24 cellular contexts compared by ENCODE assay signal in genomic region chr2:158580760-158581159, GRCh38.
DNase-seq lines count a peak whose midpoint lies in the region; ATAC-seq, FAIRE-seq and TF ChIP-seq lines count a peak whose summit lies in the region.
"Had no signal": no experiment of that assay in that cellular context is flagged by ENCODE, and none has a peak within 500 bp of the region (broad histone marks: within the 10 kb centered on the region; RNA-seq: fewer than 3 reads in every experiment).

No MANE protein-coding gene starts in this region.

- TF ChIP-seq CTCF in keratinocyte (optimal IDR thresholded peaks at IDR 0.05 in 1 of 3, IDR thresholded peaks at IDR 0.05 in 1 of 3, conservative IDR thresholded peaks at IDR 0.05 in 1 of 3; ENCODE audit: extremely low read depth in 1 of 3, insufficient read depth in 2 of 3, low read length in 3 of 3), result no peak
- TF ChIP-seq CTCF in heart left ventricle (IDR thresholded peaks at IDR 0.05), result no peak

- H3K4me1 ChIP-seq in keratinocyte (ENCODE audit: control insufficient read depth, extremely low read depth, insufficient read depth, low read length) (no peaks in the 10 kb centered on the region), heart left ventricle (no peaks in the 10 kb centered on the region)
- H3K4me1 ChIP-seq: left ventricle myocardium inferior, parathyroid adenoma, sigmoid colon, uterus had no signal

- WGBS in heart left ventricle, 4 donors, result 88 to 100% (median 92%) methylated on average over 2 of the region's 2 CpGs

- no peaks in the 10 kb centered on the region for H3K9me1 ChIP-seq in keratinocyte (ENCODE audit: control insufficient read depth, extremely low read depth, insufficient read depth, low read length)

- H3K36me3 ChIP-seq in keratinocyte (ENCODE audit: control insufficient read depth in 2 of 2, extremely low read depth in 1 of 2, insufficient read depth in 2 of 2, low read length in 2 of 2) (peaks cover 0 to 2% of the 10 kb centered on the region in 2 experiments), heart left ventricle (peaks cover 0 to 19% (median 4%) of the 10 kb centered on the region in 9 donors)
- H3K36me3 ChIP-seq: MG63, sigmoid colon, uterus had no signal

- H3K4me3 ChIP-seq in keratinocyte (ENCODE audit: control insufficient read depth in 2 of 3, extremely low read depth in 1 of 3, insufficient read depth in 2 of 3, low read depth in 1 of 3, low read length in 3 of 3) (no peak overlapping the region), heart left ventricle (no peak overlapping the region)
- H3K4me3 ChIP-seq: left ventricle myocardium inferior, MG63, sigmoid colon, uterus had no signal

- H3K27ac ChIP-seq in keratinocyte (ENCODE audit: control insufficient read depth, insufficient read depth, low read length), result no peak overlapping the region
- no peak overlapping the region for H3K27ac ChIP-seq in heart left ventricle
- H3K27ac ChIP-seq: C4-2B, left ventricle myocardium inferior, parathyroid adenoma, sigmoid colon, uterus had no signal

- TF ChIP-seq POLR2A in heart left ventricle (IDR thresholded peaks at IDR 0.05), result no peak

- intact Hi-C loops in heart left ventricle (cut with DNase I), result no loop called here

- no peak overlapping the region for H2AFZ ChIP-seq in keratinocyte (ENCODE audit: control insufficient read depth, low read length)
- H2AFZ ChIP-seq: parathyroid adenoma had no signal

- H3K9me3 ChIP-seq in keratinocyte (ENCODE audit: control insufficient read depth, low read depth, low read length), result no peaks in the 10 kb centered on the region
- H3K9me3 ChIP-seq in heart left ventricle, result no peaks in the 10 kb centered on the region
- H3K9me3 ChIP-seq: left ventricle myocardium inferior, MG63, sigmoid colon, uterus had no signal

- dilution Hi-C loops in keratinocyte (cut with MboI; ENCODE audit: extremely low pct_ligation_motif_present, low sequenced_read_pairs), result no loop called here

- ATAC-seq in heart left ventricle, result no peak
- ATAC-seq: activated CD4-positive, CD25-positive, alpha-beta regulatory T cell treated with anti-CD3 and anti-CD28 coated beads, Interleukin-2, amount 50 U/mL, for 24 hours; activated CD8-positive, alpha-beta T cell treated with anti-CD3 and anti-CD28 coated beads for 36 hours had no signal

- H4K20me1 ChIP-seq in keratinocyte (ENCODE audit: control insufficient read depth, extremely low read depth, insufficient read depth, low read length), result no peaks in the 10 kb centered on the region

- DNase-seq in COLO668 (lab: John Stamatoyannopoulos, UW; ENCODE audit: unreplicated experiment) (peak; percentile 77), HT-29 (ENCODE audit: low spot score) (peak; percentile 45), NCI-H748 treated with DMSO at 0.1 percent for 48 hours (lab: John Stamatoyannopoulos, UW) (peak; percentile 34), keratinocyte (ENCODE audit: low read depth, low spot score) (no peak), AG08396 (ENCODE audit: low spot score) (no peak), activated gamma-delta T cell treated with Interleukin-2 at 50 U/mL for 16 hours (no peak), NCI-H1930 (lab: John Stamatoyannopoulos, UW) (no peak), heart left ventricle (no peak)
- DNase-seq: activated CD8-positive, alpha-beta T cell treated with anti-CD3 and anti-CD28 coated beads for 36 hours; activated T-cell treated with anti-CD3 and anti-CD28 coated beads, Interleukin-2, amount 50 U/mL, for 1 hour; GOT3; left ventricle myocardium inferior; MG63; midbrain; NCI-H1694 treated with DMSO at 0.1 percent for 48 hours; nephron progenitor cell; sigmoid colon; stimulated activated CD8-positive, alpha-beta memory T cell treated with anti-CD3 and anti-CD28 coated beads, Interleukin-4, amount 100 ng/mL, for 48 hours; SW 1271; uterus had no signal

- no peaks in the 10 kb centered on the region for H3K79me2 ChIP-seq in keratinocyte (ENCODE audit: control insufficient read depth, insufficient read depth, low read length)
- H3K79me2 ChIP-seq: parathyroid adenoma had no signal

- FAIRE-seq in keratinocyte (lab: Jason Lieb, UNC), result peak; percentile 20
- FAIRE-seq: G401.6 had no signal

- H3K9ac ChIP-seq in keratinocyte (ENCODE audit: control insufficient read depth, extremely low read depth, insufficient read depth, low read length), result no peak overlapping the region
- H3K9ac ChIP-seq: parathyroid adenoma had no signal

- H3K4me2 ChIP-seq in keratinocyte (ENCODE audit: control insufficient read depth, extremely low read depth, insufficient read depth, low read depth, low read length), result no peak overlapping the region

- no peaks in the 10 kb centered on the region for H3K27me3 ChIP-seq in keratinocyte (ENCODE audit: control insufficient read depth, extremely low read depth, insufficient read depth, low read length)
- H3K27me3 ChIP-seq in heart left ventricle, result no peaks in the 10 kb centered on the region
- H3K27me3 ChIP-seq: MG63, sigmoid colon, uterus had no signal

Comparison
In these comparisons a context has a peak if more than half of its experiments do, and no peak if none do; other contexts are left out.
1. DNase-seq: peak in COLO668 (single experiment), HT-29 (single experiment) and NCI-H748 treated with DMSO at 0.1 percent for 48 hours (single experiment); none in keratinocyte (single experiment), AG08396 (single experiment), activated gamma-delta T cell treated with Interleukin-2 at 50 U/mL for 16 hours (single experiment), NCI-H1930 (0 of 2) and heart left ventricle (0 of 5).